ENCODE assay signal across 7 cellular contexts in genomic region chrX:71669947-71670346, GRCh38. TPM values are rescaled to one million over a fixed set of nuclear protein-coding genes. Genes with fewer than 3 reads are reported as not detected.
A peak's percentile ranks its signal among the peaks of the same experiment; 100 is the strongest.
DNase-seq lines count a peak whose midpoint lies in the region; ATAC-seq and TF ChIP-seq lines count a peak whose summit lies in the region.
"Not testable (repeated sequence)": the region's sequence is repeated elsewhere in the genome, so short reads cannot be mapped to it uniquely, and the experiment has no call there.

No MANE protein-coding gene starts in this region.

- intact Hi-C loops in activated CD4-positive, alpha-beta T cell treated with anti-CD3 and anti-CD28 coated beads, Interleukin-2, amount 10 ng/mL, durations not matched to agents 24 days and 14 days (cut with micrococcal nuclease); left ventricle myocardium inferior (cut with micrococcal nuclease): not testable (repeated sequence)

- H3K27ac ChIP-seq in left ventricle myocardium inferior (replicated peaks) = not testable (repeated sequence)

- H3K36me3 Mint-ChIP-seq in activated CD4-positive, alpha-beta T cell treated with anti-CD3 and anti-CD28 coated beads, Interleukin-2, amount 10 ng/mL, durations not matched to agents 24 days and 14 days (ENCODE audit: low read depth); nephron progenitor cell (ENCODE audit: low read depth): not testable (repeated sequence)

- TF ChIP-seq CTCF in GM06990 (IDR thresholded peaks at IDR 0.05; ENCODE audit: insufficient read depth, low read length, poor library complexity, severe bottlenecking) (peak; percentile 46), left ventricle myocardium inferior (IDR thresholded peaks at IDR 0.05; ENCODE audit: borderline replicate concordance) (peak; percentile 50), nephron progenitor cell (IDR thresholded peaks at IDR 0.05) (peak; percentile 37)

- not testable (repeated sequence) for H3K36me3 ChIP-seq in GM06990 (ENCODE audit: control insufficient read depth, insufficient read depth, low read length); left ventricle myocardium inferior

- H3K9me3 Mint-ChIP-seq in activated CD4-positive, alpha-beta T cell treated with anti-CD3 and anti-CD28 coated beads, Interleukin-2, amount 10 ng/mL, durations not matched to agents 24 days and 14 days = not testable (repeated sequence)
- H3K9me3 Mint-ChIP-seq in nephron progenitor cell = peaks cover 60% of the 10 kb centered on the region

- H3K4me3 Mint-ChIP-seq in activated CD4-positive, alpha-beta T cell treated with anti-CD3 and anti-CD28 coated beads, Interleukin-2, amount 10 ng/mL, durations not matched to agents 24 days and 14 days; nephron progenitor cell: not testable (repeated sequence)

- H3K4me3 ChIP-seq in GM06990 (replicated peaks; ENCODE audit: low read depth, low read length); left ventricle myocardium inferior: not testable (repeated sequence)

- H3K4me1 ChIP-seq in left ventricle myocardium inferior = not testable (repeated sequence)

- not testable (repeated sequence) for H3K27me3 Mint-ChIP-seq in activated CD4-positive, alpha-beta T cell treated with anti-CD3 and anti-CD28 coated beads, Interleukin-2, amount 10 ng/mL, durations not matched to agents 24 days and 14 days
- peaks cover 15% of the 10 kb centered on the region for H3K27me3 Mint-ChIP-seq in nephron progenitor cell (ENCODE audit: low read depth, poor library complexity)

- peak; percentile 54 for ATAC-seq in HG02759 (IDR thresholded peaks at IDR 0.05; ENCODE audit: unreplicated experiment)

- not testable (repeated sequence) for H3K9me3 ChIP-seq in left ventricle myocardium inferior (replicated peaks)

- not testable (repeated sequence) for H3K27ac Mint-ChIP-seq in activated CD4-positive, alpha-beta T cell treated with anti-CD3 and anti-CD28 coated beads, Interleukin-2, amount 10 ng/mL, durations not matched to agents 24 days and 14 days; nephron progenitor cell

- not testable (repeated sequence) for DNase-seq in GM06990 (ENCODE audit: extremely low read depth, insufficient read length); left ventricle myocardium inferior
- DNase-seq in NCI-H524 treated with DMSO at 0.1 percent for 48 hours (lab: John Stamatoyannopoulos, UW) (peak; percentile 6), nephron progenitor cell (peak; percentile 27)
- peak; percentile 62 for DNase-seq in activated CD4-positive, alpha-beta T cell treated with anti-CD3 and anti-CD28 coated beads, Interleukin-2, amount 10 ng/mL, durations not matched to agents 24 days and 14 days
- DNase-seq in central memory CD4-positive, alpha-beta T cell = peak; percentile 16

- peaks cover 18% of the 10 kb centered on the region for H3K4me1 Mint-ChIP-seq in activated CD4-positive, alpha-beta T cell treated with anti-CD3 and anti-CD28 coated beads, Interleukin-2, amount 10 ng/mL, durations not matched to agents 24 days and 14 days
- H3K4me1 Mint-ChIP-seq in nephron progenitor cell = not testable (repeated sequence)

- not testable (repeated sequence) for H3K27me3 ChIP-seq in GM06990 (replicated peaks; ENCODE audit: control insufficient read depth, insufficient read depth, low read length); left ventricle myocardium inferior (ENCODE audit: low read depth)

RNA-seq across cellular contexts. Expression of gene CXorf49, which starts 48.1 kb away (rescaled TPM):
- not detected in 2 replicates for total RNA-seq in activated CD4-positive, alpha-beta T cell treated with anti-CD3 and anti-CD28 coated beads, Interleukin-2, amount 10 ng/mL, durations not matched to agents 24 days and 14 days
- not detected for total RNA-seq in left ventricle myocardium inferior

RNA-seq across cellular contexts. Expression of gene CXCR3, which starts 51.6 kb away (rescaled TPM):
- 34.5 and 35.2 TPM in 2 replicates for total RNA-seq in activated CD4-positive, alpha-beta T cell treated with anti-CD3 and anti-CD28 coated beads, Interleukin-2, amount 10 ng/mL, durations not matched to agents 24 days and 14 days
- total RNA-seq in left ventricle myocardium inferior = not detected

Comparison
In these comparisons a context has a peak if more than half of its experiments do, and no peak if none do; other contexts are left out.
1. RNA of gene CXCR3, which starts 51.6 kb away (total RNA-seq): 34.5 to 35.2 TPM in activated CD4-positive, alpha-beta T cell treated with anti-CD3 and anti-CD28 coated beads, Interleukin-2, amount 10 ng/mL, durations not matched to agents 24 days and 14 days; not detected in left ventricle myocardium inferior (single experiment); every median in the first group is over 10 times any median in the second.
2. Peak in every context shown above with its lines, with median percentiles within 50 percentile points of each other: CTCF ChIP-seq.